29 cellular contexts compared by ENCODE assay signal in genomic region chr9:126158591-126159519, GRCh38.
DNase-seq lines count a peak whose midpoint lies in the region; ATAC-seq and TF ChIP-seq lines count a peak whose summit lies in the region.
"Had no signal": no experiment of that assay in that cellular context is flagged by ENCODE, and none has a peak within 500 bp of the region (broad histone marks: within the 10 kb centered on the region; RNA-seq: fewer than 3 reads in every experiment).

No MANE protein-coding gene starts in this region.

- H3K9me3 ChIP-seq in esophagus muscularis mucosa (no peaks in the 10 kb centered on the region), osteoblast (ENCODE audit: low read depth, low read length) (no peaks in the 10 kb centered on the region), suprapubic skin (no peaks in the 10 kb centered on the region), psoas muscle (no peaks in the 10 kb centered on the region)
- H3K9me3 ChIP-seq: ascending aorta, esophagus squamous epithelium, upper lobe of left lung had no signal

- 70% methylated on average over 14 of the region's 14 CpGs for WGBS in esophagus muscularis mucosa
- 69% methylated on average over 13 of the region's 14 CpGs for WGBS in suprapubic skin
- 33 to 43% (median 39%) methylated on average over 13 to 14 of the region's 14 CpGs for WGBS in psoas muscle, 3 donors

- H3K4me2 ChIP-seq in osteoblast (ENCODE audit: insufficient read depth, low read length): no peak overlapping the region
- H3K4me2 ChIP-seq: PC-9 had no signal

- H3K4me3 ChIP-seq in esophagus muscularis mucosa (no peak overlapping the region), osteoblast (ENCODE audit: insufficient read depth, low read length) (no peak overlapping the region), suprapubic skin (no peak overlapping the region), psoas muscle (no peak overlapping the region)
- H3K4me3 ChIP-seq: ascending aorta, esophagus squamous epithelium, PC-9, upper lobe of left lung had no signal

- H4K20me1 ChIP-seq in osteoblast (ENCODE audit: insufficient read depth, low read length): no peaks in the 10 kb centered on the region

- H3K4me1 Mint-ChIP-seq in activated naive CD8-positive, alpha-beta T cell treated with anti-CD3 and anti-CD28 coated beads for 36 hours: no peaks in the 10 kb centered on the region
- H3K4me1 Mint-ChIP-seq: activated T-helper 17 cell treated with anti-CD3 and anti-CD28 coated beads, Interleukin-2, amount 50 U/mL, for 72 hours had no signal

- in situ Hi-C loops in GM13976 (cut with MboI; ENCODE audit: low sequenced_read_pairs, unreplicated experiment): no loop called here

- TF ChIP-seq POLR2A in esophagus muscularis mucosa (IDR thresholded peaks at IDR 0.05; ENCODE audit: low read depth) (no peak), suprapubic skin (IDR thresholded peaks at IDR 0.05) (no peak)

- H3K9me3 Mint-ChIP-seq in activated naive CD8-positive, alpha-beta T cell treated with anti-CD3 and anti-CD28 coated beads for 36 hours: no peaks in the 10 kb centered on the region
- H3K9me3 Mint-ChIP-seq: activated naive CD4-positive, alpha-beta T cell treated with anti-CD3 and anti-CD28 coated beads, Interleukin-2, amount 50 U/mL, for 72 hours; activated T-helper 17 cell treated with anti-CD3 and anti-CD28 coated beads, Interleukin-2, amount 50 U/mL, for 72 hours; dendritic cell treated with granulocyte-macrophage colony-stimulating factor and Interleukin-4, amounts not matched to agents 40 ng/mL and 50 ng/mL, for 4 days; endodermal cell; naive B cell had no signal

- no peak for ATAC-seq in psoas muscle
- ATAC-seq: activated naive CD4-positive, alpha-beta T cell treated with anti-CD3 and anti-CD28 coated beads, Interleukin-2, amount 50 U/mL, for 72 hours; activated T-helper 17 cell treated with anti-CD3 and anti-CD28 coated beads, Interleukin-2, amount 50 U/mL, for 72 hours had no signal

- H3K27ac ChIP-seq in esophagus muscularis mucosa (replicated peaks in 1 of 4): no peak overlapping the region
- H3K27ac ChIP-seq in osteoblast (ENCODE audit: low read depth, low read length): no peak overlapping the region
- H3K27ac ChIP-seq in suprapubic skin: no peak overlapping the region
- H3K27ac ChIP-seq in psoas muscle: no peak overlapping the region
- H3K27ac ChIP-seq: ascending aorta, esophagus squamous epithelium, PC-9, upper lobe of left lung, VCaP had no signal

- no peak overlapping the region for H3K4me3 Mint-ChIP-seq in activated naive CD8-positive, alpha-beta T cell treated with anti-CD3 and anti-CD28 coated beads for 36 hours
- H3K4me3 Mint-ChIP-seq: activated T-helper 17 cell treated with anti-CD3 and anti-CD28 coated beads, Interleukin-2, amount 50 U/mL, for 72 hours; dendritic cell treated with granulocyte-macrophage colony-stimulating factor and Interleukin-4, amounts not matched to agents 40 ng/mL and 50 ng/mL, for 4 days; endodermal cell had no signal

- TF ChIP-seq EP300 in esophagus muscularis mucosa (IDR thresholded peaks at IDR 0.05) (no peak), suprapubic skin (IDR thresholded peaks at IDR 0.05) (no peak)

- H3K4me1 ChIP-seq in esophagus muscularis mucosa (no peaks in the 10 kb centered on the region), osteoblast (ENCODE audit: insufficient read depth, low read length) (no peaks in the 10 kb centered on the region), suprapubic skin (no peaks in the 10 kb centered on the region), psoas muscle (no peaks in the 10 kb centered on the region)
- H3K4me1 ChIP-seq: ascending aorta, esophagus squamous epithelium, upper lobe of left lung had no signal

- DNase-seq in AG20443 (ENCODE audit: low spot score) (peak; percentile 4), GM13976 (ENCODE audit: low spot score) (peak; percentile 6), esophagus muscularis mucosa (ENCODE audit: extremely low spot score) (peak; percentile 79), osteoblast (ENCODE audit: insufficient read length, low spot score, missing footprints) (peak; percentile 44), suprapubic skin (ENCODE audit: low spot score in 2 of 2) (no peak), psoas muscle (no peak), cortex of kidney (lab: John Stamatoyannopoulos, UW) (no peak)
- DNase-seq in activated naive CD8-positive, alpha-beta T cell treated with anti-CD3 and anti-CD28 coated beads for 36 hours: no peak
- DNase-seq: activated CD4-positive, alpha-beta T cell treated with anti-CD3 and anti-CD28 coated beads for 4 hours; C1 segment of cervical spinal cord; central memory CD4-positive, alpha-beta T cell; COR-L47; DMS53; endodermal cell; esophagus squamous epithelium; mesendoderm; naive B cell; NCI-H2171; NCI-H510A; PC-9; SHP77; SW 1271; T-helper 9 cell; upper lobe of left lung had no signal

- H3K27me3 ChIP-seq in esophagus muscularis mucosa (peaks cover 0 to 16% (median 0%) of the 10 kb centered on the region in 4 donors), osteoblast (ENCODE audit: insufficient read depth, low read length) (peaks cover 30% of the 10 kb centered on the region), suprapubic skin (peaks cover 25% of the 10 kb centered on the region), psoas muscle (ENCODE audit: insufficient read depth in 3 of 3, low read length in 2 of 3) (peaks cover 0 to 39% (median 14%) of the 10 kb centered on the region in 3 donors)
- H3K27me3 ChIP-seq: ascending aorta, upper lobe of left lung had no signal

- no peaks in the 10 kb centered on the region for H3K36me3 Mint-ChIP-seq in activated naive CD8-positive, alpha-beta T cell treated with anti-CD3 and anti-CD28 coated beads for 36 hours
- H3K36me3 Mint-ChIP-seq: activated naive CD4-positive, alpha-beta T cell treated with anti-CD3 and anti-CD28 coated beads, Interleukin-2, amount 50 U/mL, for 72 hours; naive B cell had no signal

- no peaks in the 10 kb centered on the region for H3K36me3 ChIP-seq in esophagus muscularis mucosa
- H3K36me3 ChIP-seq in osteoblast (ENCODE audit: insufficient read depth, low read length): no peaks in the 10 kb centered on the region
- no peaks in the 10 kb centered on the region for H3K36me3 ChIP-seq in suprapubic skin
- H3K36me3 ChIP-seq in psoas muscle (ENCODE audit: insufficient read depth in 1 of 2, low read depth in 1 of 2): no peaks in the 10 kb centered on the region
- H3K36me3 ChIP-seq: ascending aorta, esophagus squamous epithelium, upper lobe of left lung had no signal

- intact Hi-C loops in esophagus muscularis mucosa (cut with DNase I) (no loop called here), psoas muscle (cut with DNase I) (no loop called here)

- no peaks in the 10 kb centered on the region for H3K79me2 ChIP-seq in osteoblast (ENCODE audit: insufficient read depth, low read length)

- no peak overlapping the region for H3K27ac Mint-ChIP-seq in activated naive CD8-positive, alpha-beta T cell treated with anti-CD3 and anti-CD28 coated beads for 36 hours
- H3K27ac Mint-ChIP-seq: activated naive CD4-positive, alpha-beta T cell treated with anti-CD3 and anti-CD28 coated beads, Interleukin-2, amount 50 U/mL, for 72 hours; activated T-helper 17 cell treated with anti-CD3 and anti-CD28 coated beads, Interleukin-2, amount 50 U/mL, for 72 hours; dendritic cell treated with granulocyte-macrophage colony-stimulating factor and Interleukin-4, amounts not matched to agents 40 ng/mL and 50 ng/mL, for 4 days; endodermal cell; naive B cell had no signal

- H3K27me3 Mint-ChIP-seq in activated naive CD8-positive, alpha-beta T cell treated with anti-CD3 and anti-CD28 coated beads for 36 hours: peaks cover 8% of the 10 kb centered on the region
- H3K27me3 Mint-ChIP-seq: dendritic cell treated with granulocyte-macrophage colony-stimulating factor and Interleukin-4, amounts not matched to agents 40 ng/mL and 50 ng/mL, for 4 days had no signal

- H2AFZ ChIP-seq in osteoblast (ENCODE audit: low read length): no peak overlapping the region
- H2AFZ ChIP-seq: PC-9 had no signal

- TF ChIP-seq CTCF in GM13976 (IDR thresholded peaks at IDR 0.05; ENCODE audit: borderline replicate concordance, control extremely low read depth, extremely low read depth, insufficient read depth, missing control alignments): no peak
- TF ChIP-seq CTCF in esophagus muscularis mucosa (IDR thresholded peaks at IDR 0.05): no peak
- no peak for TF ChIP-seq CTCF in osteoblast (IDR thresholded peaks at IDR 0.05; ENCODE audit: extremely low read depth, low read depth, low read length)
- no peak for TF ChIP-seq CTCF in suprapubic skin (IDR thresholded peaks at IDR 0.05)
- TF ChIP-seq CTCF in psoas muscle (IDR thresholded peaks at IDR 0.05): no peak

Comparison
In these comparisons a context has a peak if more than half of its experiments do, and no peak if none do; other contexts are left out.
1. DNase-seq: peak in AG20443 (single experiment), GM13976 (single experiment), esophagus muscularis mucosa (single experiment) and osteoblast (single experiment); none in suprapubic skin (0 of 2), psoas muscle (0 of 2), cortex of kidney (single experiment) and activated naive CD8-positive, alpha-beta T cell treated with anti-CD3 and anti-CD28 coated beads for 36 hours (single experiment).